Comparison of ENCODE assay signal across 1 cellular context in the genomic region with DNA sequence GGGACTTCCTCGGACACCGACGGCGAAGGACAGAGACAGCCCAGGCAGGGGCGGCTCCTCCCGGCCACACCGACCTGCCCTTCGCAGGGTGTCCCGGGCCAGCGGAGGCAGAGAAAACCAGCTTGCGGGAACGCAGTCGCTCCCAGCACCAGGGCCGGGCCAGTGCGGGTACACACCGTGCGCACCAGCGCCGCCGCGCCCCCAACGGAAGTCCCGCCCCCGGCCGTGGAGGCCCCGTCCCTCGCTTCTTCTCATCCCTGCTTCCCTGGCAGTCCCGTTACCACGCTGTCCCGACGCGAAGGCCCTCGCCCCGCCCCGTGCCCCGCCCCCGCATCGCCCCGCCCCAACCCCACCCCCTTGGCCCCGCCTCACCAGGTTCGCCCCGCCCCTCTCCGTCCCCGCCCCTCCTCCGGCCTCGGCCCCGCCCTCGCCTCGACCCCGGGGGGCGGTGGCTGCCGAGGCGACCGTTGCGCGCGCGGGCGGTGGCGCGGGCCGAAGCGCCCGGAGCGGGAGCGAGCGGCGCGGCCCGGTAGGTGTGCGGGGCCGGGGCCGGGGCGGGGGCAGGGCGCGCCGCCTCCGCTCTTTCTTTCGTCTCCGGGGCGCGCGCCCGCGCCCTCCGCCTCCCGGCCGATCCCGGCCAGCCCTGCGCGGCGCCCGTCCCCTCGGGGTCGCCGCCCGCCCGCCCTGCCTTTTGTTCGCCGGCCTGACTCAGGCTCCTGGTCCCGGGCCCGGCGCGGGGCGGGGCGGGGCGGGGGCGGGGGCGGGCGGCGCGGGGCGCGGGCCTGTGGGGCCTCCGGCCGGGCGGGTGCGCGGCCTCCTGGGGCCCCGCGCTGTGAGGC.
A peak's percentile ranks its signal among the peaks of the same experiment; 100 is the strongest.
TF ChIP-seq lines count a peak whose summit lies in the region.

A gene with protein sequence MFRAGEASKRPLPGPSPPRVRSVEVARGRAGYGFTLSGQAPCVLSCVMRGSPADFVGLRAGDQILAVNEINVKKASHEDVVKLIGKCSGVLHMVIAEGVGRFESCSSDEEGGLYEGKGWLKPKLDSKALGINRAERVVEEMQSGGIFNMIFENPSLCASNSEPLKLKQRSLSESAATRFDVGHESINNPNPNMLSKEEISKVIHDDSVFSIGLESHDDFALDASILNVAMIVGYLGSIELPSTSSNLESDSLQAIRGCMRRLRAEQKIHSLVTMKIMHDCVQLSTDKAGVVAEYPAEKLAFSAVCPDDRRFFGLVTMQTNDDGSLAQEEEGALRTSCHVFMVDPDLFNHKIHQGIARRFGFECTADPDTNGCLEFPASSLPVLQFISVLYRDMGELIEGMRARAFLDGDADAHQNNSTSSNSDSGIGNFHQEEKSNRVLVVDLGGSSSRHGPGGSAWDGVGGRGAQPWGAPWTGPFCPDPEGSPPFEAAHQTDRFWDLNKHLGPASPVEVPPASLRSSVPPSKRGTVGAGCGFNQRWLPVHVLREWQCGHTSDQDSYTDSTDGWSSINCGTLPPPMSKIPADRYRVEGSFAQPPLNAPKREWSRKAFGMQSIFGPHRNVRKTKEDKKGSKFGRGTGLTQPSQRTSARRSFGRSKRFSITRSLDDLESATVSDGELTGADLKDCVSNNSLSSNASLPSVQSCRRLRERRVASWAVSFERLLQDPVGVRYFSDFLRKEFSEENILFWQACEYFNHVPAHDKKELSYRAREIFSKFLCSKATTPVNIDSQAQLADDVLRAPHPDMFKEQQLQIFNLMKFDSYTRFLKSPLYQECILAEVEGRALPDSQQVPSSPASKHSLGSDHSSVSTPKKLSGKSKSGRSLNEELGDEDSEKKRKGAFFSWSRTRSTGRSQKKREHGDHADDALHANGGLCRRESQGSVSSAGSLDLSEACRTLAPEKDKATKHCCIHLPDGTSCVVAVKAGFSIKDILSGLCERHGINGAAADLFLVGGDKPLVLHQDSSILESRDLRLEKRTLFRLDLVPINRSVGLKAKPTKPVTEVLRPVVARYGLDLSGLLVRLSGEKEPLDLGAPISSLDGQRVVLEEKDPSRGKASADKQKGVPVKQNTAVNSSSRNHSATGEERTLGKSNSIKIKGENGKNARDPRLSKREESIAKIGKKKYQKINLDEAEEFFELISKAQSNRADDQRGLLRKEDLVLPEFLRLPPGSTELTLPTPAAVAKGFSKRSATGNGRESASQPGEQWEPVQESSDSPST (N-terminal part only) (plus strand): TSS at position 451 of the 839 bp plus-strand sequence. CDS start 23,150 bp downstream, outside the sequence.

TF ChIP-seq in K562, 482 proteins besides CTCF, POLR2A, EP300 and RAD21 (continued from another document and continues in another):
- TF ChIP-seq CXXC5 (CRISPR knock-in tag; IDR thresholded peaks at IDR 0.05) = peak; percentile 64; the same call in 1 of the 2 replicates
- TF ChIP-seq SAFB2 (IDR thresholded peaks at IDR 0.05; ENCODE audit: borderline replicate concordance, low read depth, low read length, severe bottlenecking) = no peak
- no peak for TF ChIP-seq ATF7 (IDR thresholded peaks at IDR 0.05)
- TF ChIP-seq, protein P1, sequence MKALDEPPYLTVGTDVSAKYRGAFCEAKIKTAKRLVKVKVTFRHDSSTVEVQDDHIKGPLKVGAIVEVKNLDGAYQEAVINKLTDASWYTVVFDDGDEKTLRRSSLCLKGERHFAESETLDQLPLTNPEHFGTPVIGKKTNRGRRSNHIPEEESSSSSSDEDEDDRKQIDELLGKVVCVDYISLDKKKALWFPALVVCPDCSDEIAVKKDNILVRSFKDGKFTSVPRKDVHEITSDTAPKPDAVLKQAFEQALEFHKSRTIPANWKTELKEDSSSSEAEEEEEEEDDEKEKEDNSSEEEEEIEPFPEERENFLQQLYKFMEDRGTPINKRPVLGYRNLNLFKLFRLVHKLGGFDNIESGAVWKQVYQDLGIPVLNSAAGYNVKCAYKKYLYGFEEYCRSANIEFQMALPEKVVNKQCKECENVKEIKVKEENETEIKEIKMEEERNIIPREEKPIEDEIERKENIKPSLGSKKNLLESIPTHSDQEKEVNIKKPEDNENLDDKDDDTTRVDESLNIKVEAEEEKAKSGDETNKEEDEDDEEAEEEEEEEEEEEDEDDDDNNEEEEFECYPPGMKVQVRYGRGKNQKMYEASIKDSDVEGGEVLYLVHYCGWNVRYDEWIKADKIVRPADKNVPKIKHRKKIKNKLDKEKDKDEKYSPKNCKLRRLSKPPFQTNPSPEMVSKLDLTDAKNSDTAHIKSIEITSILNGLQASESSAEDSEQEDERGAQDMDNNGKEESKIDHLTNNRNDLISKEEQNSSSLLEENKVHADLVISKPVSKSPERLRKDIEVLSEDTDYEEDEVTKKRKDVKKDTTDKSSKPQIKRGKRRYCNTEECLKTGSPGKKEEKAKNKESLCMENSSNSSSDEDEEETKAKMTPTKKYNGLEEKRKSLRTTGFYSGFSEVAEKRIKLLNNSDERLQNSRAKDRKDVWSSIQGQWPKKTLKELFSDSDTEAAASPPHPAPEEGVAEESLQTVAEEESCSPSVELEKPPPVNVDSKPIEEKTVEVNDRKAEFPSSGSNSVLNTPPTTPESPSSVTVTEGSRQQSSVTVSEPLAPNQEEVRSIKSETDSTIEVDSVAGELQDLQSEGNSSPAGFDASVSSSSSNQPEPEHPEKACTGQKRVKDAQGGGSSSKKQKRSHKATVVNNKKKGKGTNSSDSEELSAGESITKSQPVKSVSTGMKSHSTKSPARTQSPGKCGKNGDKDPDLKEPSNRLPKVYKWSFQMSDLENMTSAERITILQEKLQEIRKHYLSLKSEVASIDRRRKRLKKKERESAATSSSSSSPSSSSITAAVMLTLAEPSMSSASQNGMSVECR (CRISPR knock-in tag; IDR thresholded peaks at IDR 0.05) = peak; percentile 88; the same call in 1 of the 2 replicates
- TF ChIP-seq KDM2B (CRISPR knock-in tag; IDR thresholded peaks at IDR 0.05) = peak; percentile 51; the same call in 1 of the 2 replicates
- no peak for TF ChIP-seq ILK (tag; IDR thresholded peaks at IDR 0.05; ENCODE audit: borderline replicate concordance, low read depth)
- TF ChIP-seq HNRNPL (IDR thresholded peaks at IDR 0.05; ENCODE audit: low read depth, low read length) = no peak
- peak; percentile 60 for TF ChIP-seq NFIC (IDR thresholded peaks at IDR 0.05)
- peak in 1 of 2 experiments; percentile 67; a peak in 2 of 4 replicates for TF ChIP-seq KDM1A (IDR thresholded peaks at IDR 0.05)
- TF ChIP-seq, protein P2, sequence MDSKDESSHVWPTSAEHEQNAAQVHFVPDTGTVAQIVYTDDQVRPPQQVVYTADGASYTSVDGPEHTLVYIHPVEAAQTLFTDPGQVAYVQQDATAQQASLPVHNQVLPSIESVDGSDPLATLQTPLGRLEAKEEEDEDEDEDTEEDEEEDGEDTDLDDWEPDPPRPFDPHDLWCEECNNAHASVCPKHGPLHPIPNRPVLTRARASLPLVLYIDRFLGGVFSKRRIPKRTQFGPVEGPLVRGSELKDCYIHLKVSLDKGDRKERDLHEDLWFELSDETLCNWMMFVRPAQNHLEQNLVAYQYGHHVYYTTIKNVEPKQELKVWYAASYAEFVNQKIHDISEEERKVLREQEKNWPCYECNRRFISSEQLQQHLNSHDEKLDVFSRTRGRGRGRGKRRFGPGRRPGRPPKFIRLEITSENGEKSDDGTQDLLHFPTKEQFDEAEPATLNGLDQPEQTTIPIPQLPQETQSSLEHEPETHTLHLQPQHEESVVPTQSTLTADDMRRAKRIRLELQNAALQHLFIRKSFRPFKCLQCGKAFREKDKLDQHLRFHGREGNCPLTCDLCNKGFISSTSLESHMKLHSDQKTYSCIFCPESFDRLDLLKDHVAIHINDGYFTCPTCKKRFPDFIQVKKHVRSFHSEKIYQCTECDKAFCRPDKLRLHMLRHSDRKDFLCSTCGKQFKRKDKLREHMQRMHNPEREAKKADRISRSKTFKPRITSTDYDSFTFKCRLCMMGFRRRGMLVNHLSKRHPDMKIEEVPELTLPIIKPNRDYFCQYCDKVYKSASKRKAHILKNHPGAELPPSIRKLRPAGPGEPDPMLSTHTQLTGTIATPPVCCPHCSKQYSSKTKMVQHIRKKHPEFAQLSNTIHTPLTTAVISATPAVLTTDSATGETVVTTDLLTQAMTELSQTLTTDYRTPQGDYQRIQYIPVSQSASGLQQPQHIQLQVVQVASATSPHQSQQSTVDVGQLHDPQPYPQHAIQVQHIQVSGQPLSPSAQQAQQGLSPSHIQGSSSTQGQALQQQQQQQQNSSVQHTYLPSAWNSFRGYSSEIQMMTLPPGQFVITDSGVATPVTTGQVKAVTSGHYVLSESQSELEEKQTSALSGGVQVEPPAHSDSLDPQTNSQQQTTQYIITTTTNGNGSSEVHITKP (IDR thresholded peaks at IDR 0.05; ENCODE audit: partially characterized antibody) = peak; percentile 60
- TF ChIP-seq, protein P3, sequence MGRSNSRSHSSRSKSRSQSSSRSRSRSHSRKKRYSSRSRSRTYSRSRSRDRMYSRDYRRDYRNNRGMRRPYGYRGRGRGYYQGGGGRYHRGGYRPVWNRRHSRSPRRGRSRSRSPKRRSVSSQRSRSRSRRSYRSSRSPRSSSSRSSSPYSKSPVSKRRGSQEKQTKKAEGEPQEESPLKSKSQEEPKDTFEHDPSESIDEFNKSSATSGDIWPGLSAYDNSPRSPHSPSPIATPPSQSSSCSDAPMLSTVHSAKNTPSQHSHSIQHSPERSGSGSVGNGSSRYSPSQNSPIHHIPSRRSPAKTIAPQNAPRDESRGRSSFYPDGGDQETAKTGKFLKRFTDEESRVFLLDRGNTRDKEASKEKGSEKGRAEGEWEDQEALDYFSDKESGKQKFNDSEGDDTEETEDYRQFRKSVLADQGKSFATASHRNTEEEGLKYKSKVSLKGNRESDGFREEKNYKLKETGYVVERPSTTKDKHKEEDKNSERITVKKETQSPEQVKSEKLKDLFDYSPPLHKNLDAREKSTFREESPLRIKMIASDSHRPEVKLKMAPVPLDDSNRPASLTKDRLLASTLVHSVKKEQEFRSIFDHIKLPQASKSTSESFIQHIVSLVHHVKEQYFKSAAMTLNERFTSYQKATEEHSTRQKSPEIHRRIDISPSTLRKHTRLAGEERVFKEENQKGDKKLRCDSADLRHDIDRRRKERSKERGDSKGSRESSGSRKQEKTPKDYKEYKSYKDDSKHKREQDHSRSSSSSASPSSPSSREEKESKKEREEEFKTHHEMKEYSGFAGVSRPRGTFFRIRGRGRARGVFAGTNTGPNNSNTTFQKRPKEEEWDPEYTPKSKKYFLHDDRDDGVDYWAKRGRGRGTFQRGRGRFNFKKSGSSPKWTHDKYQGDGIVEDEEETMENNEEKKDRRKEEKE (IDR thresholded peaks at IDR 0.05; ENCODE audit: borderline replicate concordance in 1 of 2, control insufficient read depth in 1 of 2, low read depth in 2 of 2, low read length in 1 of 2) = no peak
- TF ChIP-seq E2F3 (CRISPR knock-in tag; IDR thresholded peaks at IDR 0.05) = no peak
- TF ChIP-seq, protein P4, sequence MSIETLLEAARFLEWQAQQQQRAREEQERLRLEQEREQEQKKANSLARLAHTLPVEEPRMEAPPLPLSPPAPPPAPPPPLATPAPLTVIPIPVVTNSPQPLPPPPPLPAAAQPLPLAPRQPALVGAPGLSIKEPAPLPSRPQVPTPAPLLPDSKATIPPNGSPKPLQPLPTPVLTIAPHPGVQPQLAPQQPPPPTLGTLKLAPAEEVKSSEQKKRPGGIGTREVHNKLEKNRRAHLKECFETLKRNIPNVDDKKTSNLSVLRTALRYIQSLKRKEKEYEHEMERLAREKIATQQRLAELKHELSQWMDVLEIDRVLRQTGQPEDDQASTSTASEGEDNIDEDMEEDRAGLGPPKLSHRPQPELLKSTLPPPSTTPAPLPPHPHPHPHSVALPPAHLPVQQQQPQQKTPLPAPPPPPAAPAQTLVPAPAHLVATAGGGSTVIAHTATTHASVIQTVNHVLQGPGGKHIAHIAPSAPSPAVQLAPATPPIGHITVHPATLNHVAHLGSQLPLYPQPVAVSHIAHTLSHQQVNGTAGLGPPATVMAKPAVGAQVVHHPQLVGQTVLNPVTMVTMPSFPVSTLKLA (conservative IDR thresholded peaks at IDR 0.05) = peak in 1 of 2 experiments; percentile 66; a peak in 2 of 4 replicates
- no peak for TF ChIP-seq ZNF274 (IDR thresholded peaks at IDR 0.05; ENCODE audit: borderline replicate concordance, low read depth, low read length)
- TF ChIP-seq HMG20B (CRISPR knock-in tag; IDR thresholded peaks at IDR 0.05) = no peak
- TF ChIP-seq STAT5A (IDR thresholded peaks at IDR 0.05; ENCODE audit: borderline replicate concordance, low read length) = no peak
